ENCODE assay signal across 8 cellular contexts in genomic region chr6:36423101-36423824, GRCh38. TPM values are rescaled to one million over a fixed set of nuclear protein-coding genes. Genes with fewer than 3 reads are reported as not detected.
DNase-seq lines count a peak whose midpoint lies in the region; ATAC-seq and TF ChIP-seq lines count a peak whose summit lies in the region.

No MANE protein-coding gene starts in this region.

- WGBS in testis, 2 donors, result 0 to 1% methylated on average over 33 to 51 of the region's 51 CpGs

- peaks cover 6% of the 10 kb centered on the region for H3K4me1 ChIP-seq in testis

- no peaks in the 10 kb centered on the region for H3K9me3 ChIP-seq in SK-N-MC (ENCODE audit: low read depth, low read length)
- H3K9me3 ChIP-seq in testis, result no peaks in the 10 kb centered on the region

- H3K4me1 Mint-ChIP-seq in activated naive CD4-positive, alpha-beta T cell treated with anti-CD3 and anti-CD28 coated beads, Interleukin-2, amount 50 U/mL, for 24 hours, result peaks cover 16% of the 10 kb centered on the region

- no peaks in the 10 kb centered on the region for H3K36me3 Mint-ChIP-seq in activated naive CD4-positive, alpha-beta T cell treated with anti-CD3 and anti-CD28 coated beads, Interleukin-2, amount 50 U/mL, for 24 hours

- H3K27me3 Mint-ChIP-seq in activated naive CD4-positive, alpha-beta T cell treated with anti-CD3 and anti-CD28 coated beads, Interleukin-2, amount 50 U/mL, for 24 hours, result no peaks in the 10 kb centered on the region

- H3K9me3 Mint-ChIP-seq in activated naive CD4-positive, alpha-beta T cell treated with anti-CD3 and anti-CD28 coated beads, Interleukin-2, amount 50 U/mL, for 24 hours, result no peaks in the 10 kb centered on the region

- peak overlapping the region; percentile 72 for H3K27ac ChIP-seq in SK-N-MC
- H3K27ac ChIP-seq in testis, result peak overlapping the region; percentile 91 to 94

- no peaks in the 10 kb centered on the region for H3K27me3 ChIP-seq in testis

- H3K27ac Mint-ChIP-seq in activated naive CD4-positive, alpha-beta T cell treated with anti-CD3 and anti-CD28 coated beads, Interleukin-2, amount 50 U/mL, for 24 hours, result peak overlapping the region; percentile 96

- TF ChIP-seq CTCF in omental fat pad (IDR thresholded peaks at IDR 0.05) (peak in 1 of 3 donors; percentile 5), testis (IDR thresholded peaks at IDR 0.05) (peak; percentile 44 to 82 (median 72))

- peak; percentile 76 for TF ChIP-seq POLR2A in GM10847 (IDR thresholded peaks at IDR 0.05; ENCODE audit: extremely low read depth, insufficient read length)
- TF ChIP-seq POLR2A in testis (IDR thresholded peaks at IDR 0.05), result no peak

- no peaks in the 10 kb centered on the region for H3K36me3 ChIP-seq in SK-N-MC (ENCODE audit: insufficient read depth, low read length)
- no peaks in the 10 kb centered on the region for H3K36me3 ChIP-seq in testis (ENCODE audit: low read depth, missing control alignments)

- peak; percentile 92 for ATAC-seq in HG02588 (IDR thresholded peaks at IDR 0.05; ENCODE audit: unreplicated experiment)
- peak; percentile 99 for ATAC-seq in omental fat pad (ENCODE audit: low FRiP score)

- H3K4me3 ChIP-seq in SK-N-MC, result peak overlapping the region; percentile 78
- H3K4me3 ChIP-seq in testis, result peak overlapping the region; percentile 56 to 69

- H3K9ac ChIP-seq in SK-N-MC (ENCODE audit: insufficient read length), result peak overlapping the region; percentile 84

- DNase-seq in NCI-H1048 (lab: John Stamatoyannopoulos, UW) (peak; percentile 95), SK-N-MC (ENCODE audit: low read depth, low spot score) (peak; percentile 73), glomerular visceral epithelial cell (ENCODE audit: extremely low spot score) (peak; percentile 99), omental fat pad (ENCODE audit: low spot score) (peak; percentile 97), testis (peak; percentile 100)

- intact Hi-C loops in testis (cut with DNase I; ENCODE audit: low total_unique reads), result no loop called here

- peak overlapping the region; percentile 94 for H3K4me3 Mint-ChIP-seq in activated naive CD4-positive, alpha-beta T cell treated with anti-CD3 and anti-CD28 coated beads, Interleukin-2, amount 50 U/mL, for 24 hours

RNA-seq across cellular contexts. Expression of gene PXT1, which starts 19.4 kb away (rescaled TPM):
- total RNA-seq in omental fat pad, result not detected
- 1 to 10 TPM; 1.8 to 3.6 TPM for total RNA-seq in testis
- polyA plus RNA-seq in testis (ENCODE audit: insufficient read depth, low read depth, low replicate concordance), result 4.2 TPM

RNA-seq across cellular contexts. Expression of gene KCTD20, which starts 19.5 kb away (rescaled TPM):
- total RNA-seq in omental fat pad, result 100 to 1,000 TPM in 1 of 4 donors, 10 to 100 TPM in 3; 80.9 to 117 (median 89.4) TPM
- total RNA-seq in testis, result 10 to 100 TPM; 31.5 to 35.5 TPM
- 21.8 TPM for polyA plus RNA-seq in testis (ENCODE audit: insufficient read depth, low read depth, low replicate concordance)

RNA-seq across cellular contexts. Expression of gene ETV7, which starts 35.8 kb away (rescaled TPM):
- total RNA-seq in omental fat pad, result 1 to 10 TPM in 3 of 4 donors, under 1 TPM in 1; 0.56 to 5.9 (median 2.8) TPM
- total RNA-seq in testis, result 1 to 10 TPM in 1 of 2 donors, under 1 TPM in 1; 0.68 to 1.3 TPM
- 2.2 TPM for polyA plus RNA-seq in testis (ENCODE audit: insufficient read depth, low read depth, low replicate concordance)

Comparison
In these comparisons a context has a peak if more than half of its experiments do, and no peak if none do; other contexts are left out.
1. Peak in every context shown above with its lines: DNase-seq, ATAC-seq, H3K4me3 ChIP-seq and H3K27ac ChIP-seq.